In the genomic region with DNA sequence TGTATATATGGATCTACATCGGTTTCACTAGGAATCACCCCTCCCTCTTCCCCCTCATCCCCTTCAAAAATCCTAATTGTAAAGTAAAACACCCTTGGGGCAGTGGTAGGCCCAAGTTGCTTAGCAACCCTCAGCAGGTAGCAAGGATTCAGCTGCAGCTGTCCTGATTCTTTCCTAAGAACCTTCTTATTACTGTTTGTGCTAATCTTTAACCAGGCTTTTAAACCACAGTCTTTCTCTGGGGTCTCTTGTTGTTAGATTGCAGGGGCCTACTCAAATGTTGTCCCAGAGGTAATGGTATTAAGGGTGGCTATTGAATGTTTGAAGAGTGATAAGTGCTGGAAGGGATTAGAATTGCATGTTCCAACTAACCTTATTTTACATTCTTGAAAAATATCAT, we compare ENCODE assay signal across 13 cellular contexts. TPM values are rescaled to one million over a fixed set of nuclear protein-coding genes. Genes with fewer than 3 reads are reported as not detected.
A peak's percentile ranks its signal among the peaks of the same experiment; 100 is the strongest.
DNase-seq lines count a peak whose midpoint lies in the region; ATAC-seq, FAIRE-seq and TF ChIP-seq lines count a peak whose summit lies in the region.
"Had no signal": no experiment of that assay in that cellular context is flagged by ENCODE, and none has a peak within 500 bp of the region (broad histone marks: within the 10 kb centered on the region; RNA-seq: fewer than 3 reads in every experiment).

No MANE protein-coding gene starts in this region.

- no peak overlapping the region for H4K8ac ChIP-seq in H9 (replicated peaks; ENCODE audit: insufficient read length, low read depth, low read length)

- H2BK20ac ChIP-seq in H9 (ENCODE audit: low read depth, low read length, poor library complexity, severe bottlenecking), result peak overlapping the region; percentile 7

- peak overlapping the region; percentile 27 to 99 (median 95) for H3K27ac Mint-ChIP-seq in H9
- H3K27ac Mint-ChIP-seq in activated naive CD4-positive, alpha-beta T cell treated with anti-CD3 and anti-CD28 coated beads, Interleukin-2, amount 10 ng/mL, durations not matched to agents 7 days and 5 days, result no peak overlapping the region
- no peak overlapping the region for H3K27ac Mint-ChIP-seq in T-cell
- H3K27ac Mint-ChIP-seq: dendritic cell treated with granulocyte-macrophage colony-stimulating factor and Interleukin-4, amounts not matched to agents 40 ng/mL and 50 ng/mL, for 4 days had no signal

- H2BK12ac ChIP-seq in H9 (ENCODE audit: insufficient read length, low read depth, low read length), result no peak overlapping the region

- no peak overlapping the region for H2BK120ac ChIP-seq in H9 (ENCODE audit: low read depth, low read length, poor library complexity, severe bottlenecking)

- H3K4me2 ChIP-seq in H9 (ENCODE audit: insufficient read depth, insufficient read length, low read length), result peak overlapping the region; percentile 37

- TF ChIP-seq POLR2A in breast epithelium (IDR thresholded peaks at IDR 0.05), result no peak

- no peak overlapping the region for H3K4ac ChIP-seq in H9 (ENCODE audit: low read depth, low read length)

- no CpG with 5 or more reads among the region's 1 CpG for WGBS in H9 (ENCODE audit: extremely low coverage, insufficient read length, low lambda C conversion rate)

- no peaks in the 10 kb centered on the region for H3K79me2 ChIP-seq in H9 (ENCODE audit: insufficient read depth, low read length)

- H3K79me1 ChIP-seq in H9 (ENCODE audit: insufficient read depth, low read depth, low read length, poor library complexity, severe bottlenecking), result no peaks in the 10 kb centered on the region

- POLR2A ChIA-PET in T-cell (lab: Charles Lee), result interaction anchor here in 1 of 2 donors (0.7 kb wide), 1 partner anchor 179 kb away, joined by 3 read pairs; no protein-coding TSS in a partner anchor

- peaks cover 3% of the 10 kb centered on the region for H3K23me2 ChIP-seq in H9 (ENCODE audit: insufficient read length, low read depth, low read length, poor library complexity, severe bottlenecking)

- no peak overlapping the region for H3K56ac ChIP-seq in H9 (ENCODE audit: insufficient read length, low read depth, low read length)

- H2AK5ac ChIP-seq in H9 (ENCODE audit: insufficient read length, low read length), result no peak overlapping the region

- no peak overlapping the region for H3T11ph ChIP-seq in H9 (ENCODE audit: low read length)

- no peaks in the 10 kb centered on the region for H3K9me3 ChIP-seq in H9 (ENCODE audit: control insufficient read depth, low read depth, low read length)
- H3K9me3 ChIP-seq in breast epithelium, result no peaks in the 10 kb centered on the region
- no peaks in the 10 kb centered on the region for H3K9me3 ChIP-seq in neuron (ENCODE audit: low read length)
- H3K9me3 ChIP-seq: tibial artery had no signal

- no peak for FAIRE-seq in frontal cortex (lab: Jason Lieb, UNC)

- H3K36me3 ChIP-seq in breast epithelium (no peaks in the 10 kb centered on the region), neuron (ENCODE audit: insufficient read depth, low read length) (no peaks in the 10 kb centered on the region)
- H3K36me3 ChIP-seq: tibial artery had no signal

- no peaks in the 10 kb centered on the region for H4K20me1 ChIP-seq in H9 (ENCODE audit: control insufficient read depth, insufficient read depth, insufficient read length)

- no peak overlapping the region for H2BK5ac ChIP-seq in H9 (ENCODE audit: insufficient read length, low read length)

- no peak for ATAC-seq in T-cell (replicated peaks in 1 of 4)
- ATAC-seq: Right ventricle myocardium inferior had no signal

- H3K4me1 Mint-ChIP-seq in H9, result peaks cover 56 to 64% of the 10 kb centered on the region in 2 experiments
- H3K4me1 Mint-ChIP-seq in activated naive CD4-positive, alpha-beta T cell treated with anti-CD3 and anti-CD28 coated beads, Interleukin-2, amount 10 ng/mL, durations not matched to agents 7 days and 5 days, result no peaks in the 10 kb centered on the region
- H3K4me1 Mint-ChIP-seq in T-cell, result no peaks in the 10 kb centered on the region

- no peak overlapping the region for H3K9ac ChIP-seq in H9 (ENCODE audit: extremely low read depth, insufficient read length, low read length)

- H4K5ac ChIP-seq in H9 (ENCODE audit: insufficient read length, low read depth, low read length), result no peak overlapping the region

- H3K4me1 ChIP-seq in H9 (ENCODE audit: insufficient read depth, low read length) (peaks cover 8% of the 10 kb centered on the region; the same call in 1 of the 2 replicates), breast epithelium (no peaks in the 10 kb centered on the region), neuron (ENCODE audit: insufficient read depth, low read length) (peaks cover 50% of the 10 kb centered on the region)

- TF ChIP-seq CTCF in H9 (conservative IDR thresholded peaks at IDR 0.05), result no peak
- TF ChIP-seq CTCF in breast epithelium (IDR thresholded peaks at IDR 0.05), result no peak
- TF ChIP-seq CTCF in coronary artery (IDR thresholded peaks at IDR 0.05), result no peak

- H3K9me3 Mint-ChIP-seq in H9, result no peaks in the 10 kb centered on the region
- peaks cover 4% of the 10 kb centered on the region for H3K9me3 Mint-ChIP-seq in activated naive CD4-positive, alpha-beta T cell treated with anti-CD3 and anti-CD28 coated beads, Interleukin-2, amount 10 ng/mL, durations not matched to agents 7 days and 5 days
- peaks cover 0 to 5% (median 0%) of the 10 kb centered on the region in 3 donors for H3K9me3 Mint-ChIP-seq in T-cell
- H3K9me3 Mint-ChIP-seq: dendritic cell treated with granulocyte-macrophage colony-stimulating factor and Interleukin-4, amounts not matched to agents 40 ng/mL and 50 ng/mL, for 4 days had no signal

- DNase-seq in H9 (peak; percentile 69), NCI-H2171 (lab: John Stamatoyannopoulos, UW) (peak; percentile 41), breast epithelium (ENCODE audit: low spot score in 2 of 2) (no peak), frontal cortex (ENCODE audit: low spot score in 2 of 2) (no peak), T-cell (no peak), coronary artery (ENCODE audit: low spot score) (no peak)
- no peak for DNase-seq in activated naive CD4-positive, alpha-beta T cell treated with anti-CD3 and anti-CD28 coated beads, Interleukin-2, amount 10 ng/mL, durations not matched to agents 7 days and 5 days
- DNase-seq: activated CD4-positive, CD25-positive, alpha-beta regulatory T cell; activated gamma-delta T cell; tibial artery had no signal

- H3K27me3 Mint-ChIP-seq in H9 (ENCODE audit: low read depth) (no peaks in the 10 kb centered on the region), T-cell (no peaks in the 10 kb centered on the region)
- H3K27me3 Mint-ChIP-seq in activated naive CD4-positive, alpha-beta T cell treated with anti-CD3 and anti-CD28 coated beads, Interleukin-2, amount 10 ng/mL, durations not matched to agents 7 days and 5 days, result no peaks in the 10 kb centered on the region
- H3K27me3 Mint-ChIP-seq: dendritic cell treated with granulocyte-macrophage colony-stimulating factor and Interleukin-4, amounts not matched to agents 40 ng/mL and 50 ng/mL, for 4 days had no signal

- H3K27ac ChIP-seq in H9 (ENCODE audit: insufficient read length, low read depth, low read length), result peak overlapping the region; percentile 66
- H3K27ac ChIP-seq in breast epithelium, result peak overlapping the region; percentile 29 to 54
- no peak overlapping the region for H3K27ac ChIP-seq in coronary artery
- H3K27ac ChIP-seq: tibial artery had no signal

- peak overlapping the region; percentile 16 to 63; a peak in 4 of 5 replicates for H3K4me3 Mint-ChIP-seq in H9
- H3K4me3 Mint-ChIP-seq in activated naive CD4-positive, alpha-beta T cell treated with anti-CD3 and anti-CD28 coated beads, Interleukin-2, amount 10 ng/mL, durations not matched to agents 7 days and 5 days, result no peak overlapping the region
- no peak overlapping the region for H3K4me3 Mint-ChIP-seq in T-cell
- H3K4me3 Mint-ChIP-seq: dendritic cell treated with granulocyte-macrophage colony-stimulating factor and Interleukin-4, amounts not matched to agents 40 ng/mL and 50 ng/mL, for 4 days had no signal

- no peak overlapping the region for H2BK15ac ChIP-seq in H9 (ENCODE audit: low read depth, low read length)

- no peak overlapping the region for H3K23ac ChIP-seq in H9 (ENCODE audit: insufficient read length, low read depth, low read length)

- H3K36me3 Mint-ChIP-seq in H9 (ENCODE audit: insufficient read depth in 1 of 3, low read depth in 3 of 3) (peaks cover 0 to 7% (median 0%) of the 10 kb centered on the region in 3 experiments; a peak in 2 of 7 replicates), T-cell (no peaks in the 10 kb centered on the region)
- H3K36me3 Mint-ChIP-seq in activated naive CD4-positive, alpha-beta T cell treated with anti-CD3 and anti-CD28 coated beads, Interleukin-2, amount 10 ng/mL, durations not matched to agents 7 days and 5 days, result no peaks in the 10 kb centered on the region

- intact Hi-C loops in breast epithelium (cut with DNase I; ENCODE audit: low total_unique reads), result no loop called here

- H2AFZ ChIP-seq in H9 (ENCODE audit: low read length) (peak overlapping the region; percentile 1), neuron (ENCODE audit: low read depth, low read length) (peak overlapping the region; percentile 12)

- CTCF ChIA-PET in activated naive CD4-positive, alpha-beta T cell treated with anti-CD3 and anti-CD28 coated beads, Interleukin-2, amount 10 ng/mL, durations not matched to agents 7 days and 5 days (lab: Charles Lee), result interaction anchor here (0.5 kb wide), 1 partner anchor 235 kb away, joined by 3 read pairs; no protein-coding TSS in a partner anchor
- CTCF ChIA-PET in T-cell (lab: Charles Lee), result no interaction called here

- H4K91ac ChIP-seq in H9 (ENCODE audit: insufficient read length, low read depth, low read length), result no peak overlapping the region

- H3K4me3 ChIP-seq in breast epithelium, result no peak overlapping the region
- H3K4me3 ChIP-seq in neuron (ENCODE audit: low read length), result no peak overlapping the region
- no peak overlapping the region for H3K4me3 ChIP-seq in coronary artery
- H3K4me3 ChIP-seq: tibial artery had no signal

- H3K14ac ChIP-seq in H9 (ENCODE audit: insufficient read depth, low read length), result no peak overlapping the region

- H3K27me3 ChIP-seq in H9 (ENCODE audit: insufficient read depth, low read length) (no peaks in the 10 kb centered on the region), breast epithelium (no peaks in the 10 kb centered on the region), neuron (ENCODE audit: insufficient read depth, low read length) (no peaks in the 10 kb centered on the region)
- H3K27me3 ChIP-seq: tibial artery had no signal

- H3K18ac ChIP-seq in H9 (ENCODE audit: insufficient read length, low read depth, low read length), result peak overlapping the region; percentile 75

RNA-seq across cellular contexts. Expression of a gene that starts 46.4 kb away (rescaled TPM):
- not detected in 2 replicates for total RNA-seq in H9 (2021)
- total RNA-seq in breast epithelium, result under 1 TPM in 1 of 3 donors, not detected in 2; 0.29 TPM
- total RNA-seq in frontal cortex, result not detected
- total RNA-seq in T-cell, result under 1 TPM in 1 of 5 donors, not detected in 4; 0.82 TPM
- total RNA-seq: Right ventricle myocardium inferior had no signal

Comparison
In these comparisons a context has a peak if more than half of its experiments do, and no peak if none do; other contexts are left out.
1. DNase-seq: peak in H9 (single experiment) and NCI-H2171 (single experiment); none in breast epithelium (0 of 2), activated naive CD4-positive, alpha-beta T cell treated with anti-CD3 and anti-CD28 coated beads, Interleukin-2, amount 10 ng/mL, durations not matched to agents 7 days and 5 days (single experiment), frontal cortex (0 of 2), T-cell (0 of 34) and coronary artery (single experiment).
2. H3K27ac ChIP-seq: peak in H9 (single experiment) and breast epithelium (2 of 2); none in coronary artery (0 of 2).
3. H3K27ac Mint-ChIP-seq: peak in H9 (3 of 3); none in activated naive CD4-positive, alpha-beta T cell treated with anti-CD3 and anti-CD28 coated beads, Interleukin-2, amount 10 ng/mL, durations not matched to agents 7 days and 5 days (single experiment) and T-cell (0 of 2).
4. H3K4me3 Mint-ChIP-seq: peak in H9 (2 of 2); none in activated naive CD4-positive, alpha-beta T cell treated with anti-CD3 and anti-CD28 coated beads, Interleukin-2, amount 10 ng/mL, durations not matched to agents 7 days and 5 days (single experiment) and T-cell (0 of 3).